In the genomic region with DNA sequence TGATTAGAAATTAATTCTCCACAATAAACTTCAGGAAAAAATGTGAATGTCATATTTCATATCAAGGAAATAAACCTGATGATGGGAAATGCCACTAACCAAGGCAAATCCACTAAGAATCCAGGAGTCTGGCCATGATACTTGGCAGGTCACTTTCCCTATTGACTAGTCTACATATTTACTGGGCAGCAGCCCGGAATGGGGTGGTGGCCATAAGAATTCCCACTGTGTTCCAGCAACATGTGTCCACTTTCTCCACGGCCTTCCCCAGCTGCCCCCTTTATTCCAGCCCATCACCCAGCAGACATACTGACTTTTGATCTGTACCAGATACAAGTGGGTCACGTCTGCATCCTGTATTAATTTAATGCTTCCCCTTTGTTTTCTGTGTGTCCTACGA, we compare ENCODE assay signal across 14 cellular contexts.
A peak's percentile ranks its signal among the peaks of the same experiment; 100 is the strongest.
DNase-seq lines count a peak whose midpoint lies in the region; ATAC-seq and TF ChIP-seq lines count a peak whose summit lies in the region.
"Had no signal": no experiment of that assay in that cellular context is flagged by ENCODE, and none has a peak within 500 bp of the region (broad histone marks: within the 10 kb centered on the region; RNA-seq: fewer than 3 reads in every experiment).

No MANE protein-coding gene starts in this region.

- H3K9me3 ChIP-seq in endodermal cell (ENCODE audit: control insufficient read depth, low read length) = peaks cover 6% of the 10 kb centered on the region
- H3K9me3 ChIP-seq in neural progenitor cell (ENCODE audit: low read depth) = no peaks in the 10 kb centered on the region
- no peaks in the 10 kb centered on the region for H3K9me3 ChIP-seq in vagina
- H3K9me3 ChIP-seq: HAP-1 had no signal

- H2AFZ ChIP-seq in neural progenitor cell (replicated peaks) = no peak overlapping the region

- peak overlapping the region; percentile 51 for H3K4me2 ChIP-seq in neural progenitor cell

- TF ChIP-seq CTCF in endodermal cell (conservative IDR thresholded peaks at IDR 0.05) = no peak
- no peak for TF ChIP-seq CTCF in neural progenitor cell (IDR thresholded peaks at IDR 0.05)
- no peak for TF ChIP-seq CTCF in vagina (IDR thresholded peaks at IDR 0.05)

- H3K27ac Mint-ChIP-seq in endodermal cell (no peak overlapping the region), neural progenitor cell (peak overlapping the region; percentile 57)
- H3K27ac Mint-ChIP-seq: CD4-positive, CD25-positive, alpha-beta regulatory T cell had no signal

- H3F3A ChIP-seq in neural progenitor cell (ENCODE audit: low read depth) = peaks cover 21% of the 10 kb centered on the region

- ATAC-seq in left ventricle myocardium superior = peak; percentile 12
- no peak for ATAC-seq in left cardiac atrium
- ATAC-seq: GM12878 had no signal

- H3K4me3 ChIP-seq in endodermal cell (ENCODE audit: low read length) = peak overlapping the region; percentile 38
- H3K4me3 ChIP-seq in neural progenitor cell = no peak overlapping the region
- H3K4me3 ChIP-seq in vagina = no peak overlapping the region
- H3K4me3 ChIP-seq: BLaER1 treated with 17β-estradiol and CSF1 and Interleukin-3, amounts not matched to agents 10 nM and 100 nM; GM12878; HAP-1 had no signal

- H3K27me3 Mint-ChIP-seq in endodermal cell (ENCODE audit: insufficient read depth) (peaks cover 2% of the 10 kb centered on the region), neural progenitor cell (ENCODE audit: insufficient read depth, low read depth) (peaks cover 10% of the 10 kb centered on the region)

- H3K36me3 Mint-ChIP-seq in endodermal cell (ENCODE audit: low read depth) (peaks cover 4% of the 10 kb centered on the region), neural progenitor cell (no peaks in the 10 kb centered on the region)
- H3K36me3 Mint-ChIP-seq: CD4-positive, CD25-positive, alpha-beta regulatory T cell had no signal

- H3K36me3 ChIP-seq in endodermal cell (ENCODE audit: control insufficient read depth, insufficient read depth, low read length) = no peaks in the 10 kb centered on the region
- H3K36me3 ChIP-seq in neural progenitor cell = no peaks in the 10 kb centered on the region
- H3K36me3 ChIP-seq in vagina = no peaks in the 10 kb centered on the region
- H3K36me3 ChIP-seq: BLaER1 treated with 17β-estradiol and CSF1 and Interleukin-3, amounts not matched to agents 10 nM and 100 nM; HAP-1 had no signal

- WGBS in endodermal cell (ENCODE audit: insufficient coverage in 1 of 2, insufficient read length in 1 of 2), 2 experiments = 91 to 94% methylated on average over 4 of the region's 4 CpGs

- H3K79me2 ChIP-seq in neural progenitor cell (ENCODE audit: low read depth) = no peaks in the 10 kb centered on the region

- peaks cover 5% of the 10 kb centered on the region for H4K20me1 ChIP-seq in neural progenitor cell (ENCODE audit: low read depth)
- H4K20me1 ChIP-seq: BLaER1 treated with 17β-estradiol and CSF1 and Interleukin-3, amounts not matched to agents 10 nM and 100 nM had no signal

- DNase-seq in left ventricle myocardium superior (no peak), left cardiac atrium (no peak), endodermal cell (no peak), neural progenitor cell (ENCODE audit: low spot score) (no peak), vagina (ENCODE audit: extremely low spot score in 2 of 2) (no peak), substantia nigra (lab: John Stamatoyannopoulos, UW) (no peak), HuH-7.5 (ENCODE audit: low spot score) (no peak)
- DNase-seq in stimulated activated naive CD4-positive, alpha-beta T cell treated with Interleukin-2 at 50 U/mL for 16 hours (lab: John Stamatoyannopoulos, UW) = no peak
- DNase-seq: CD4-positive, CD25-positive, alpha-beta regulatory T cell; DMS53 had no signal

- H3K9me3 Mint-ChIP-seq in endodermal cell (peaks cover 21% of the 10 kb centered on the region), neural progenitor cell (peaks cover 7% of the 10 kb centered on the region)

- H3K27ac ChIP-seq in endodermal cell (ENCODE audit: low read depth, low read length) (no peak overlapping the region), neural progenitor cell (no peak overlapping the region), vagina (peak overlapping the region; percentile 57), substantia nigra (ENCODE audit: low read depth, low read length, poor library complexity, severe bottlenecking) (no peak overlapping the region)
- H3K27ac ChIP-seq: 22Rv1; BLaER1 treated with 17β-estradiol and CSF1 and Interleukin-3, amounts not matched to agents 10 nM and 100 nM had no signal

- intact Hi-C loops in left ventricle myocardium superior (cut with micrococcal nuclease) = no loop called here
- intact Hi-C loops in left cardiac atrium (cut with DNase I) = no loop called here
- intact Hi-C loops in vagina (cut with DNase I) = no loop called here

- H3K9ac ChIP-seq in endodermal cell (ENCODE audit: extremely low read depth, low read length, poor library complexity, severe bottlenecking) (no peak overlapping the region), neural progenitor cell (no peak overlapping the region)
- H3K9ac ChIP-seq: BLaER1 treated with 17β-estradiol and CSF1 and Interleukin-3, amounts not matched to agents 10 nM and 100 nM had no signal

- no peaks in the 10 kb centered on the region for H3K27me3 ChIP-seq in endodermal cell (ENCODE audit: control insufficient read depth, insufficient read depth, low read length, poor library complexity, severe bottlenecking)
- no peaks in the 10 kb centered on the region for H3K27me3 ChIP-seq in neural progenitor cell
- H3K27me3 ChIP-seq in vagina = no peaks in the 10 kb centered on the region
- H3K27me3 ChIP-seq: BLaER1 treated with 17β-estradiol and CSF1 and Interleukin-3, amounts not matched to agents 10 nM and 100 nM had no signal

- no peak overlapping the region for H3K4me3 Mint-ChIP-seq in endodermal cell
- no peak overlapping the region for H3K4me3 Mint-ChIP-seq in neural progenitor cell
- H3K4me3 Mint-ChIP-seq: CD4-positive, CD25-positive, alpha-beta regulatory T cell had no signal

- peaks cover 23% of the 10 kb centered on the region for H3K4me1 Mint-ChIP-seq in endodermal cell
- peaks cover 24% of the 10 kb centered on the region for H3K4me1 Mint-ChIP-seq in neural progenitor cell
- H3K4me1 Mint-ChIP-seq: CD4-positive, CD25-positive, alpha-beta regulatory T cell had no signal

- H3K4me1 ChIP-seq in endodermal cell (ENCODE audit: control insufficient read depth, insufficient read depth, low read length) (peaks cover 12% of the 10 kb centered on the region), neural progenitor cell (peaks cover 22% of the 10 kb centered on the region), vagina (peaks cover 19% of the 10 kb centered on the region)
- H3K4me1 ChIP-seq: HAP-1 had no signal

- no peak for TF ChIP-seq POLR2A in vagina (IDR thresholded peaks at IDR 0.05)
